6 cellular contexts compared by ENCODE assay signal in genomic region chr1:1374068-1374860, GRCh38. TPM values are rescaled to one million over a fixed set of nuclear protein-coding genes. Genes with fewer than 3 reads are reported as not detected.
DNase-seq lines count a peak whose midpoint lies in the region; ATAC-seq and TF ChIP-seq lines count a peak whose summit lies in the region.

No MANE protein-coding gene starts in this region.

- no peak for TF ChIP-seq POLR2A in body of pancreas (IDR thresholded peaks at IDR 0.05)

- H3K4me1 ChIP-seq in body of pancreas: peaks cover 36% of the 10 kb centered on the region

- intact Hi-C loops in body of pancreas (cut with DNase I): no loop called here

- H3K36me3 Mint-ChIP-seq in activated naive CD4-positive, alpha-beta T cell treated with anti-CD3 and anti-CD28 coated beads, Interleukin-2, amount 10 ng/mL, durations not matched to agents 7 days and 5 days: peaks cover 11% of the 10 kb centered on the region
- no peaks in the 10 kb centered on the region for H3K36me3 Mint-ChIP-seq in nephron (ENCODE audit: low read depth)

- peak overlapping the region; percentile 98 to 100 for H3K4me3 ChIP-seq in body of pancreas

- no peak for TF ChIP-seq CTCF in body of pancreas (IDR thresholded peaks at IDR 0.05)
- no peak for TF ChIP-seq CTCF in nephron (IDR thresholded peaks at IDR 0.05; ENCODE audit: unreplicated experiment in 3 of 3)

- no peak for DNase-seq in activated naive CD4-positive, alpha-beta T cell treated with anti-CD3 and anti-CD28 coated beads, Interleukin-2, amount 10 ng/mL, durations not matched to agents 7 days and 5 days
- no peak for DNase-seq in activated naive CD4-positive, alpha-beta T cell (lab: John Stamatoyannopoulos, UW)
- DNase-seq in body of pancreas: peak in 1 of 4 donors; percentile 39
- DNase-seq in HuH-7.5 (ENCODE audit: low spot score): no peak

- CTCF ChIA-PET in activated naive CD4-positive, alpha-beta T cell treated with anti-CD3 and anti-CD28 coated beads, Interleukin-2, amount 10 ng/mL, durations not matched to agents 7 days and 5 days (lab: Charles Lee): interaction anchor here (1.5 kb wide), 1 partner anchor 69 kb away, joined by 7 read pairs; no protein-coding TSS in a partner anchor

- H3K27me3 ChIP-seq in body of pancreas: no peaks in the 10 kb centered on the region

- WGBS in body of pancreas, 2 donors: 15 to 40% methylated on average over 12 to 53 of the region's 56 CpGs

- no peaks in the 10 kb centered on the region for H3K9me3 ChIP-seq in body of pancreas

- no peaks in the 10 kb centered on the region for H3K9me3 Mint-ChIP-seq in activated naive CD4-positive, alpha-beta T cell treated with anti-CD3 and anti-CD28 coated beads, Interleukin-2, amount 10 ng/mL, durations not matched to agents 7 days and 5 days
- H3K9me3 Mint-ChIP-seq in nephron: no peaks in the 10 kb centered on the region

- ATAC-seq in body of pancreas (no peak), GM21423 (IDR thresholded peaks at IDR 0.05; ENCODE audit: unreplicated experiment) (no peak)

- peak overlapping the region; percentile 77 to 96 (median 86) for H3K27ac ChIP-seq in body of pancreas

- H3K4me3 Mint-ChIP-seq in activated naive CD4-positive, alpha-beta T cell treated with anti-CD3 and anti-CD28 coated beads, Interleukin-2, amount 10 ng/mL, durations not matched to agents 7 days and 5 days: peak overlapping the region; percentile 89
- H3K4me3 Mint-ChIP-seq in nephron: peak overlapping the region; percentile 86 to 91 (median 88)

- no peaks in the 10 kb centered on the region for H3K27me3 Mint-ChIP-seq in activated naive CD4-positive, alpha-beta T cell treated with anti-CD3 and anti-CD28 coated beads, Interleukin-2, amount 10 ng/mL, durations not matched to agents 7 days and 5 days
- H3K27me3 Mint-ChIP-seq in nephron (ENCODE audit: low read depth): no peaks in the 10 kb centered on the region

- H3K27ac Mint-ChIP-seq in activated naive CD4-positive, alpha-beta T cell treated with anti-CD3 and anti-CD28 coated beads, Interleukin-2, amount 10 ng/mL, durations not matched to agents 7 days and 5 days: peak overlapping the region; percentile 79
- no peak overlapping the region for H3K27ac Mint-ChIP-seq in nephron

- H3K36me3 ChIP-seq in body of pancreas (replicated peaks in 1 of 2; ENCODE audit: insufficient read depth in 1 of 2, low read depth in 2 of 2): no peaks in the 10 kb centered on the region

- H3K4me1 Mint-ChIP-seq in activated naive CD4-positive, alpha-beta T cell treated with anti-CD3 and anti-CD28 coated beads, Interleukin-2, amount 10 ng/mL, durations not matched to agents 7 days and 5 days: peaks cover 50% of the 10 kb centered on the region
- H3K4me1 Mint-ChIP-seq in nephron: peaks cover 6% of the 10 kb centered on the region

RNA-seq across cellular contexts. Expression of gene AURKAIP1, which starts 0.7 kb away (rescaled TPM):
- 10 to 100 TPM; 79.4 to 93.7 TPM for total RNA-seq in body of pancreas

RNA-seq across cellular contexts. Expression of gene MXRA8, which starts 15.9 kb away (rescaled TPM):
- 10 to 100 TPM; 23.3 to 48.5 TPM for total RNA-seq in body of pancreas

RNA-seq across cellular contexts. Expression of gene CCNL2, which starts 24.9 kb away (rescaled TPM):
- total RNA-seq in body of pancreas: 100 to 1,000 TPM; 225 to 246 TPM

RNA-seq across cellular contexts. Expression of gene DVL1, which starts 25.0 kb away (rescaled TPM):
- total RNA-seq in body of pancreas: 10 to 100 TPM; 58.1 to 84.4 TPM

RNA-seq across cellular contexts. Expression of gene MRPL20, which starts 32.8 kb away (rescaled TPM):
- 10 to 100 TPM; 72.8 to 85.9 TPM for total RNA-seq in body of pancreas
